In genomic region chr1:163866539-163866938, GRCh38 we compare ENCODE assay signal across 19 cellular contexts.
A peak's percentile ranks its signal among the peaks of the same experiment; 100 is the strongest.
DNase-seq lines count a peak whose midpoint lies in the region; ATAC-seq and TF ChIP-seq lines count a peak whose summit lies in the region.
"Had no signal": no experiment of that assay in that cellular context is flagged by ENCODE, and none has a peak within 500 bp of the region (broad histone marks: within the 10 kb centered on the region; RNA-seq: fewer than 3 reads in every experiment).

No MANE protein-coding gene starts in this region.

- in situ Hi-C loops in brain microvascular endothelial cell (cut with HindIII; ENCODE audit: low pct_ligation_motif_present, low sequenced_read_pairs), result no loop called here

- H3K4me3 ChIP-seq in gastroesophageal sphincter, result no peak overlapping the region
- no peak overlapping the region for H3K4me3 ChIP-seq in left lung
- no peak overlapping the region for H3K4me3 ChIP-seq in uterus
- H3K4me3 ChIP-seq in brain microvascular endothelial cell (ENCODE audit: low read depth, low read length), result no peak overlapping the region
- H3K4me3 ChIP-seq: GM23248, MG63, SJSA1 had no signal

- H3K36me3 ChIP-seq in gastroesophageal sphincter, result no peaks in the 10 kb centered on the region
- no peaks in the 10 kb centered on the region for H3K36me3 ChIP-seq in left lung
- H3K36me3 ChIP-seq in uterus, result no peaks in the 10 kb centered on the region
- no peaks in the 10 kb centered on the region for H3K36me3 ChIP-seq in brain microvascular endothelial cell (replicated peaks)
- H3K36me3 ChIP-seq: MG63, SJSA1 had no signal

- no peak for TF ChIP-seq EP300 in gastroesophageal sphincter (IDR thresholded peaks at IDR 0.05)

- no peak for TF ChIP-seq CTCF in gastroesophageal sphincter (IDR thresholded peaks at IDR 0.05)
- no peak for TF ChIP-seq CTCF in left lung (IDR thresholded peaks at IDR 0.05)
- TF ChIP-seq CTCF in uterus (IDR thresholded peaks at IDR 0.05), result no peak
- TF ChIP-seq CTCF in brain microvascular endothelial cell (IDR thresholded peaks at IDR 0.05; ENCODE audit: low read depth, low read length, missing control alignments), result no peak

- intact Hi-C loops in left lung (cut with DNase I) (no loop called here), uterus (cut with DNase I; ENCODE audit: low total_unique reads) (no loop called here)

- 36 to 55% methylated on average over 1 of the region's 1 CpG for WGBS in gastroesophageal sphincter (ENCODE audit: low coverage in 1 of 2), 2 donors

- H3K9me3 ChIP-seq in gastroesophageal sphincter, result peaks cover 0 to 10% (median 0%) of the 10 kb centered on the region in 3 donors
- H3K9me3 ChIP-seq in left lung, result peaks cover 0 to 6% of the 10 kb centered on the region in 2 donors
- H3K9me3 ChIP-seq in uterus, result peaks cover 0 to 5% of the 10 kb centered on the region in 2 donors
- H3K9me3 ChIP-seq: MG63, SJSA1 had no signal

- peak; percentile 48 for ATAC-seq in gastroesophageal sphincter
- ATAC-seq in left lung, result peak; percentile 34
- no peak for ATAC-seq in GM18909 (IDR thresholded peaks at IDR 0.05; ENCODE audit: poor library complexity, unreplicated experiment)

- H3K4me1 ChIP-seq in gastroesophageal sphincter (no peaks in the 10 kb centered on the region), left lung (no peaks in the 10 kb centered on the region), uterus (no peaks in the 10 kb centered on the region)
- H3K4me1 ChIP-seq: SJSA1 had no signal

- DNase-seq in EH (ENCODE audit: low read depth) (peak; percentile 35), left lung (no peak), uterus (no peak), brain microvascular endothelial cell (no peak), NK-92 (lab: John Stamatoyannopoulos, UW; ENCODE audit: unreplicated experiment) (no peak)
- DNase-seq: DMS 273 treated with DMSO at 0.1 percent for 48 hours, GDM1, GM23248, HCEC 1CT, Karpas-422, MG63, NCI-H1048, NCI-H1436 treated with DMSO at 0.1 percent for 48 hours, NCI-H2029, NCI-H345, NCI-H526 had no signal

- TF ChIP-seq POLR2A in gastroesophageal sphincter (IDR thresholded peaks at IDR 0.05), result no peak
- no peak for TF ChIP-seq POLR2A in uterus (IDR thresholded peaks at IDR 0.05)

- H3K27ac ChIP-seq in gastroesophageal sphincter, result no peak overlapping the region
- no peak overlapping the region for H3K27ac ChIP-seq in left lung
- peak overlapping the region; percentile 2 to 48 for H3K27ac ChIP-seq in uterus
- no peak overlapping the region for H3K27ac ChIP-seq in brain microvascular endothelial cell
- H3K27ac ChIP-seq: GM23248, SJSA1 had no signal

- H3K27me3 ChIP-seq in gastroesophageal sphincter (no peaks in the 10 kb centered on the region), left lung (no peaks in the 10 kb centered on the region), uterus (no peaks in the 10 kb centered on the region), brain microvascular endothelial cell (replicated peaks) (no peaks in the 10 kb centered on the region)
- H3K27me3 ChIP-seq: MG63, SJSA1 had no signal

Comparison
In these comparisons a context has a peak if more than half of its experiments do, and no peak if none do; other contexts are left out.
1. H3K27ac ChIP-seq: peak in uterus (2 of 2); none in gastroesophageal sphincter (0 of 4), left lung (0 of 2) and brain microvascular endothelial cell (single experiment).